In the genomic region with DNA sequence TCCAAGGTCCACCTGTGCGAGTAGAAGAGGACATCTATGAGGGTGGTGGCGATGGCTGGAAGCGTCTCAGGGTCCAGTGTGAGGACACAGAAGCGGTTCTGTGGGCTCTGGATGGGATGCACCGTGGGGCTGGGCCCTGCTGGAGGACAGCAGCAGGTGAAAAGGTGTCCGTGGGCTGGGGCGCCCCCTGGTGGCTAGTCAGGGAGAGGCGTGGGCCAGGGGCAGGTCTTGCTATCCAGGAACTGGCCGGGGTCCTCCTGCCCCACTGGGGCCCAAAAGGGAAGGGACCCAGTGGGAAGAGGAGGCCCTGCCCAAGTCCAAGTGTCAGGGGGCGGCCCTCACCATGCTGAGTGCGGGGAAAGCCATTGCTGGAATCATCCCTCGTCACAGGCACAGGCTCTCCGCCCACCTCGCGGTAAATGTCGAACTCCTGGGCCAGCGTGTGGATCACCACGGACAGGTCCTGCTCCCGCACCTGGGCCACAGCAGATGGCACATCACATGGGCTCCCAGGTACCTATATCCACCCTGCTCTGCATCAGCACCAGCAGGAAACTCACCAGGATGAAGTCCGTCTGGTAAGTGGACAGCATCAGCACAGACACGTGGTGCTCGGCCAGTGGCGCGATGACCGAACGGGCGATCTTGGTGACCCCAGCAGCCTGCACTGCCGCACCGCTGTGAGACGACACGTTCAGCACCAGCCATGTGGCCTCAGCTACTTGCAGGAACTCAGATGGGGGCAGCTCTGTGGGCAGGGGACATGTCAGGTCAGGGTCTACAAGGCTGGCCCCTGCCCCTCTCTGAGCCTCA, we compare ENCODE assay signal across 1 cellular context.
TF ChIP-seq lines count a peak whose summit lies in the region.

No MANE protein-coding gene starts in this region.

TF ChIP-seq in GM12878, 131 proteins besides CTCF, POLR2A, EP300 and RAD21 (continued from another document):
- TF ChIP-seq, protein P1, sequence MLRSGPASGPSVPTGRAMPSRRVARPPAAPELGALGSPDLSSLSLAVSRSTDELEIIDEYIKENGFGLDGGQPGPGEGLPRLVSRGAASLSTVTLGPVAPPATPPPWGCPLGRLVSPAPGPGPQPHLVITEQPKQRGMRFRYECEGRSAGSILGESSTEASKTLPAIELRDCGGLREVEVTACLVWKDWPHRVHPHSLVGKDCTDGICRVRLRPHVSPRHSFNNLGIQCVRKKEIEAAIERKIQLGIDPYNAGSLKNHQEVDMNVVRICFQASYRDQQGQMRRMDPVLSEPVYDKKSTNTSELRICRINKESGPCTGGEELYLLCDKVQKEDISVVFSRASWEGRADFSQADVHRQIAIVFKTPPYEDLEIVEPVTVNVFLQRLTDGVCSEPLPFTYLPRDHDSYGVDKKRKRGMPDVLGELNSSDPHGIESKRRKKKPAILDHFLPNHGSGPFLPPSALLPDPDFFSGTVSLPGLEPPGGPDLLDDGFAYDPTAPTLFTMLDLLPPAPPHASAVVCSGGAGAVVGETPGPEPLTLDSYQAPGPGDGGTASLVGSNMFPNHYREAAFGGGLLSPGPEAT (IDR thresholded peaks at IDR 0.05; ENCODE audit: low read depth) = no peak
